ENCODE assay signal across 8 cellular contexts in the genomic region with DNA sequence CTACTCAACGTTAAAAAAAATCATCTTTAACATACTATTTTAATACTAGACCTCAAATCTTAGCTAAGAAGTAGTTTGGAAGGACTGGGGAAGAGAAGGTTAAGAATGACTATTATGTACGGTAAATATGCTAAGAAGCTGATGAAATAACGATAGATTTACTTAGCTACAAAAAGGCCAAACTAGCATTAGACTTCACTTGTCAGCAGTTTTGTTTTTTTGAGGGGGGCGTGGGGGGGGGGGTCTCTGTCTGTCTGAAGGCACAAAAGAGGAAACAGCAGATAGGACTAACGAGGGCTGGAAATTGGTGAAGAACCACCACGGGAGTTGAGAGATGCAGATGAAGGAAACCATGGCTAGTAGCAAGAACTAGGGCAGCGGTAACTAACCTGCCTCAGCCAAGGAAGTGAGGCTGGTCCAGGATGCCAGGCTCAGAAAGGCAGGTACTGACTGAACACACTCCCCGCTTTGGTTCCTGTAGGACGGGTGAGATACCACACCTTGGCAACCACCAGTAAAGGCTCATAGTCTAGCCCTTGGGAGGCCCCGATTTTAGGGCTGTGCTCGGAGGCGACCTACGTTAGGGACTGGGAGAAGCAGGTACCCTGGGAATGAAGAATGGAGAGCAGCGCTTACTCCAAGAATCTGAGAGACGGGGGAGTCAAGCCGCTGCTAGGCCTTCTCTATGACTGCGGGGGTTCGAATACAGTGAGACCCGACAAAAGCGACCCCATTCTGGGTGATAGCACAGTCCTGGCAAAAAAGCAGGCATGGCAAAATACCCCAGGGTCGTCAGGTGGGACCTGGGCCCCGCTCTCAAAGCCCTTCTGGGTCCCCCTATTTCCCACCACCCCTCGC. TPM values are rescaled to one million over a fixed set of nuclear protein-coding genes. Genes with fewer than 3 reads are reported as not detected.
A peak's percentile ranks its signal among the peaks of the same experiment; 100 is the strongest.
DNase-seq lines count a peak whose midpoint lies in the region; ATAC-seq, FAIRE-seq and TF ChIP-seq lines count a peak whose summit lies in the region.

No MANE protein-coding gene starts in this region.

- CTCF ChIA-PET in activated CD4-positive, alpha-beta T cell treated with anti-CD3 and anti-CD28 coated beads for 36 hours (lab: Charles Lee): interaction anchor here (0.6 to 1.6 kb wide), 6 partner anchors 10 to 102 kb away, joined by 3 to 9 read pairs (median 4); partner anchors contain the start of genes MDP1 and TINF2

- H3K4me3 ChIP-seq in HUES64 (ENCODE audit: low read length): peak overlapping the region; percentile 74
- H3K4me3 ChIP-seq in astrocyte (ENCODE audit: insufficient read depth, low read depth, low read length): peak overlapping the region; percentile 93
- peak overlapping the region; percentile 74 for H3K4me3 ChIP-seq in thoracic aorta

- H3K27me3 ChIP-seq in HUES64 (ENCODE audit: insufficient read depth, low read length) (no peaks in the 10 kb centered on the region), astrocyte (ENCODE audit: insufficient read depth, low read length) (no peaks in the 10 kb centered on the region), thoracic aorta (replicated peaks; ENCODE audit: insufficient read depth) (no peaks in the 10 kb centered on the region)

- intact Hi-C loops in activated CD4-positive, alpha-beta T cell treated with anti-CD3 and anti-CD28 coated beads for 36 hours (cut with DNase I, micrococcal nuclease): loop anchor here (1.0 to 5.0 kb wide), 13 partner anchors 11 to 211 kb away; partner anchors contain the start of genes CHMP4A (in 2 of the 2), DCAF11 (in 2 of the 2), EMC9 (in 2 of the 2) and NRL (in 2 of the 2)
- intact Hi-C loops in left colon (cut with DNase I, micrococcal nuclease): no loop called here

- peak overlapping the region; percentile 96 for H3K4me2 ChIP-seq in astrocyte (ENCODE audit: low read length)

- H3K36me3 ChIP-seq in HUES64 (ENCODE audit: insufficient read depth, low read length) (peaks cover 45% of the 10 kb centered on the region), astrocyte (ENCODE audit: insufficient read depth, low read length) (peaks cover 14% of the 10 kb centered on the region), thoracic aorta (peaks cover 9% of the 10 kb centered on the region)

- DNase-seq in activated CD4-positive, alpha-beta T cell treated with anti-CD3 and anti-CD28 coated beads for 36 hours: peak; percentile 45
- no peak for DNase-seq in activated CD4-positive, alpha-beta T cell treated with anti-CD3 and anti-CD28 coated beads, Interleukin-2, amount 50 U/mL, for 1 hour
- DNase-seq in astrocyte (ENCODE audit: low read depth) (no peak), left colon (no peak), thoracic aorta (ENCODE audit: low spot score) (no peak), NCI-H1105 treated with DMSO at 0.1 percent for 48 hours (lab: John Stamatoyannopoulos, UW) (no peak)

- peaks cover 39% of the 10 kb centered on the region for H3K36me3 Mint-ChIP-seq in activated CD4-positive, alpha-beta T cell treated with anti-CD3 and anti-CD28 coated beads for 36 hours (ENCODE audit: low read depth)
- peaks cover 10% of the 10 kb centered on the region for H3K36me3 Mint-ChIP-seq in astrocyte (ENCODE audit: low read depth, unreplicated experiment)

- WGBS in HUES64: 15% methylated on average over 23 of the region's 23 CpGs

- FAIRE-seq in astrocyte (lab: Jason Lieb, UNC): no peak

- H3K27me3 Mint-ChIP-seq in activated CD4-positive, alpha-beta T cell treated with anti-CD3 and anti-CD28 coated beads for 36 hours: no peaks in the 10 kb centered on the region
- no peaks in the 10 kb centered on the region for H3K27me3 Mint-ChIP-seq in astrocyte (ENCODE audit: low read depth, unreplicated experiment)

- H4K20me1 ChIP-seq in astrocyte (ENCODE audit: insufficient read depth, low read length): peaks cover 3% of the 10 kb centered on the region

- H3K27ac ChIP-seq in HUES64 (ENCODE audit: low read depth, low read length) (peak overlapping the region; percentile 94; the same call in 1 of the 2 replicates), astrocyte (ENCODE audit: low read depth, low read length) (peak overlapping the region; percentile 94), thoracic aorta (peak overlapping the region; percentile 81 to 82)

- H2AFZ ChIP-seq in astrocyte (ENCODE audit: low read depth, low read length): peak overlapping the region; percentile 98

- peak overlapping the region; percentile 78 for H3K4me3 Mint-ChIP-seq in activated CD4-positive, alpha-beta T cell treated with anti-CD3 and anti-CD28 coated beads for 36 hours
- H3K4me3 Mint-ChIP-seq in astrocyte (ENCODE audit: unreplicated experiment): peak overlapping the region; percentile 94

- H3K4me1 Mint-ChIP-seq in activated CD4-positive, alpha-beta T cell treated with anti-CD3 and anti-CD28 coated beads for 36 hours: peaks cover 59% of the 10 kb centered on the region
- peaks cover 13% of the 10 kb centered on the region for H3K4me1 Mint-ChIP-seq in astrocyte (ENCODE audit: low read depth, unreplicated experiment)

- POLR2A ChIA-PET in activated CD4-positive, alpha-beta T cell treated with anti-CD3 and anti-CD28 coated beads for 36 hours (lab: Charles Lee): interaction anchor here (1.0 kb wide), 1 partner anchor 18 kb away, joined by 3 read pairs; the partner anchor contains the start of gene CHMP4A

- H3K4me1 ChIP-seq in HUES64 (ENCODE audit: insufficient read depth, low read length) (0 out of 2 replicates have a peak, but pooled peaks cover 5% of the 10 kb centered on the region), astrocyte (ENCODE audit: insufficient read depth, low read length) (peaks cover 13% of the 10 kb centered on the region), thoracic aorta (ENCODE audit: control insufficient read depth in 1 of 2, low read depth in 2 of 2) (peaks cover 12 to 39% of the 10 kb centered on the region in 2 donors)

- H3K9ac ChIP-seq in HUES64 (ENCODE audit: low read depth, low read length) (peak overlapping the region; percentile 81), astrocyte (ENCODE audit: low read length) (peak overlapping the region; percentile 90)

- peak overlapping the region; percentile 89 for H3K27ac Mint-ChIP-seq in activated CD4-positive, alpha-beta T cell treated with anti-CD3 and anti-CD28 coated beads for 36 hours
- H3K27ac Mint-ChIP-seq in astrocyte (ENCODE audit: unreplicated experiment): peak overlapping the region; percentile 92

- peak; percentile 12 for ATAC-seq in activated CD4-positive, alpha-beta T cell treated with anti-CD3 and anti-CD28 coated beads for 36 hours
- ATAC-seq in left colon: peak; percentile 47
- no peak for ATAC-seq in thoracic aorta (ENCODE audit: insufficient number of reproducible peaks, low FRiP score, low read depth)
- no peak for ATAC-seq in HG02973 (IDR thresholded peaks at IDR 0.05; ENCODE audit: unreplicated experiment)

- H3K9me3 Mint-ChIP-seq in activated CD4-positive, alpha-beta T cell treated with anti-CD3 and anti-CD28 coated beads for 36 hours (ENCODE audit: low read depth): no peaks in the 10 kb centered on the region
- H3K9me3 Mint-ChIP-seq in astrocyte (ENCODE audit: unreplicated experiment): no peaks in the 10 kb centered on the region

- TF ChIP-seq CTCF in astrocyte (IDR thresholded peaks at IDR 0.05; ENCODE audit: insufficient read depth, low read depth, low read length) (no peak), thoracic aorta (IDR thresholded peaks at IDR 0.05) (no peak)

- H3K9me3 ChIP-seq in HUES64 (ENCODE audit: insufficient read depth, low read depth, low read length): no peaks in the 10 kb centered on the region
- no peaks in the 10 kb centered on the region for H3K9me3 ChIP-seq in astrocyte (ENCODE audit: insufficient read depth, low read depth, low read length)
- no peaks in the 10 kb centered on the region for H3K9me3 ChIP-seq in thoracic aorta

- H3K79me2 ChIP-seq in astrocyte (ENCODE audit: insufficient read depth, low read length): peaks cover 88% of the 10 kb centered on the region

RNA-seq across cellular contexts. Expression of gene NEDD8, which starts 0.7 kb away (rescaled TPM):
- total RNA-seq in activated CD4-positive, alpha-beta T cell treated with anti-CD3 and anti-CD28 coated beads for 36 hours: 100 to 1,000 TPM; 187 to 217 TPM
- 181 TPM for polyA plus RNA-seq in HUES64 (2013, experiment 1 of 2)
- 203 TPM for polyA plus RNA-seq in HUES64 (2013, experiment 2 of 2)
- total RNA-seq in astrocyte (233 and 251 TPM in 2 replicates), left colon (100 to 1,000 TPM; 110 to 135 TPM), thoracic aorta (10 to 100 TPM; 76.0 to 91.4 TPM)

RNA-seq across cellular contexts. Expression of gene GMPR2, which starts 1.2 kb away (rescaled TPM):
- 10 to 100 TPM; 56.7 to 59.6 TPM for total RNA-seq in activated CD4-positive, alpha-beta T cell treated with anti-CD3 and anti-CD28 coated beads for 36 hours
- 52.2 TPM for polyA plus RNA-seq in HUES64 (2013, experiment 1 of 2)
- 52.7 TPM for polyA plus RNA-seq in HUES64 (2013, experiment 2 of 2)
- 55.5 and 66.5 TPM in 2 replicates for total RNA-seq in astrocyte
- 10 to 100 TPM; 62.4 to 64.8 TPM for total RNA-seq in left colon
- total RNA-seq in thoracic aorta: 10 to 100 TPM; 39.2 to 51.3 TPM

RNA-seq across cellular contexts. Expression of gene TINF2, which starts 10.9 kb away (rescaled TPM):
- total RNA-seq in activated CD4-positive, alpha-beta T cell treated with anti-CD3 and anti-CD28 coated beads for 36 hours: 100 to 1,000 TPM in 1 of 2 experiments, 10 to 100 TPM in 1; 87.4 to 108 TPM
- 25.1 TPM for polyA plus RNA-seq in HUES64 (2013, experiment 1 of 2)
- 26.4 TPM for polyA plus RNA-seq in HUES64 (2013, experiment 2 of 2)
- total RNA-seq in astrocyte (33.0 and 36.2 TPM in 2 replicates), left colon (10 to 100 TPM; 56.6 to 64.0 TPM), thoracic aorta (10 to 100 TPM; 52.4 to 83.5 TPM)

RNA-seq across cellular contexts. Expression of gene MDP1, which starts 15.6 kb away (rescaled TPM):
- total RNA-seq in activated CD4-positive, alpha-beta T cell treated with anti-CD3 and anti-CD28 coated beads for 36 hours: 10 to 100 TPM in 1 of 2 experiments, 1 to 10 TPM in 1; 4.5 to 11.7 TPM
- polyA plus RNA-seq in HUES64 (2013, experiment 1 of 2): 22.4 TPM
- 20.3 TPM for polyA plus RNA-seq in HUES64 (2013, experiment 2 of 2)
- total RNA-seq in astrocyte (8.9 and 9.9 TPM in 2 replicates), left colon (10 to 100 TPM; 11.8 to 13.8 TPM), thoracic aorta (10 to 100 TPM; 15.7 to 24.0 TPM)

RNA-seq across cellular contexts. Expression of gene CHMP4A, which starts 18.2 kb away (rescaled TPM):
- 10 to 100 TPM; 48.8 to 73.0 TPM for total RNA-seq in activated CD4-positive, alpha-beta T cell treated with anti-CD3 and anti-CD28 coated beads for 36 hours
- polyA plus RNA-seq in HUES64 (2013, experiment 1 of 2): 35.3 TPM
- polyA plus RNA-seq in HUES64 (2013, experiment 2 of 2): 37.5 TPM
- total RNA-seq in astrocyte (26.7 and 32.2 TPM in 2 replicates), left colon (10 to 100 TPM; 43.5 to 48.0 TPM), thoracic aorta (10 to 100 TPM; 33.4 to 58.3 TPM)

Comparison
In these comparisons a context has a peak if more than half of its experiments do, and no peak if none do; other contexts are left out.
1. ATAC-seq: peak in activated CD4-positive, alpha-beta T cell treated with anti-CD3 and anti-CD28 coated beads for 36 hours (single experiment) and left colon (single experiment); none in thoracic aorta (single experiment) and HG02973 (single experiment).
2. intact Hi-C loops: an anchor here in activated CD4-positive, alpha-beta T cell treated with anti-CD3 and anti-CD28 coated beads for 36 hours (1.0 to 5.0 kb wide); none called in left colon.
3. Peak in every context shown above with its lines, with median percentiles within 50 percentile points of each other: H3K27ac ChIP-seq and H3K4me3 ChIP-seq.